ENCODE assay signal across 12 cellular contexts in the genomic region with DNA sequence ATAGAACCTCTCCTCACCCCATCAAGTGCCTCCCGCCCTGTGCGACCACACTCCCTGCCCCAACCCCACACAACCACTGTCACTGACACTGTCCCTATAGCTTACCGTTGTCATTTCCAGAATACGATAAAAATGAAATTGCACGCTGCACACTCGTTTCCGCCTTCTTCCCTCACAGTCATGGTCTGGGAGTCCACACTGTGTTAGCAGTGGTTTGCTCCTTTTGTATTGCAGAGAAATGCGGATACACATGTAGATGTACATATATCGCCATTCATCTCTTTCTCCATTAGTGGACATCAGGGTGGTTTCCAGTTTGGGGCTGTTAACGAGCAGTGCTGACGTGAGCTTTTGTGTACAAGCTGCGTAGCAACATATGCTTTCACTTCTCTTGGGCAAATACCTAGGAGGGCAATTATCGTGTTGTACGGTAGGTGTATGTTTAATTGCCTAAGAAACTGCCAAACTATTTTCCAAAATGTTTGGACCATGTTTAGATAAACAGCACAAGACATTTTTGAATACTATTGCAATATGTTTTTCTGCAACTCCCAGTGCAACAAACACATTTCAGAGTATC. TPM values are rescaled to one million over a fixed set of nuclear protein-coding genes. Genes with fewer than 3 reads are reported as not detected.
DNase-seq lines count a peak whose midpoint lies in the region; ATAC-seq and TF ChIP-seq lines count a peak whose summit lies in the region.
"Had no signal": no experiment of that assay in that cellular context is flagged by ENCODE, and none has a peak within 500 bp of the region (broad histone marks: within the 10 kb centered on the region; RNA-seq: fewer than 3 reads in every experiment).

No MANE protein-coding gene starts in this region.

- H3K27ac ChIP-seq in neuronal stem cell (replicated peaks; ENCODE audit: low read length) (no peak overlapping the region), A673 (ENCODE audit: low read depth, low read length, poor library complexity, severe bottlenecking) (no peak overlapping the region), PC-9 (no peak overlapping the region)
- H3K27ac ChIP-seq: SJCRH30 had no signal

- DNase-seq in NCI-H146 (lab: John Stamatoyannopoulos, UW) (peak; percentile 74), neuronal stem cell (ENCODE audit: low spot score) (no peak), A673 (ENCODE audit: low spot score) (no peak), PC-9 (no peak), HEK293T (ENCODE audit: extremely low spot score) (no peak)
- DNase-seq in activated T-helper 2 cell treated with anti-CD3 and anti-CD28 coated beads, Interferon-gamma antibody, Interleukin-2, Interleukin-4, amounts not matched to agents 10 μg/mL and 5 μg/mL and 100 μg/mL, durations not matched to agents 14 hours and 24 hours and 36 hours (ENCODE audit: low spot score): no peak

- POLR2A ChIA-PET in A673 (lab: Charles Lee; ENCODE audit: low non-redundant PET): no interaction called here
- POLR2A ChIA-PET in PC-9 (lab: Charles Lee; ENCODE audit: unreplicated experiment): no interaction called here
- POLR2A ChIA-PET in HEK293T (lab: Yijun Ruan, JAX): no interaction called here

- H2BK15ac ChIP-seq in neuronal stem cell (ENCODE audit: low read length): no peak overlapping the region

- CTCF ChIA-PET in A673 (lab: Charles Lee) (no interaction called here), PC-9 (lab: Charles Lee) (interaction anchor here (0.6 kb wide), 1 partner anchor 15 kb away, joined by 7 read pairs; no protein-coding TSS in a partner anchor), HEK293T (lab: Yijun Ruan, JAX) (interaction anchor here (0.7 kb wide), 1 partner anchor 406 kb away, joined by 4 read pairs; no protein-coding TSS in a partner anchor)

- no peak overlapping the region for H3K9ac ChIP-seq in neuronal stem cell (ENCODE audit: low read depth, low read length, poor library complexity)

- H2BK120ac ChIP-seq in neuronal stem cell (ENCODE audit: low read depth, low read length): no peak overlapping the region

- no peak overlapping the region for H3K18ac ChIP-seq in neuronal stem cell (ENCODE audit: low read length)

- TF ChIP-seq CTCF in GM12875 (IDR thresholded peaks at IDR 0.05; ENCODE audit: borderline replicate concordance, insufficient read depth, low read depth, low read length) (no peak), A673 (conservative IDR thresholded peaks at IDR 0.05; ENCODE audit: low read depth, low read length) (no peak), PC-9 (conservative IDR thresholded peaks at IDR 0.05) (no peak)

- H3K4me3 Mint-ChIP-seq in activated T-helper 2 cell treated with anti-CD3 and anti-CD28 coated beads, Interferon-gamma antibody, Interleukin-2, Interleukin-4, amounts not matched to agents 10 μg/mL and 5 μg/mL and 100 μg/mL, durations not matched to agents 14 hours and 24 hours and 36 hours (ENCODE audit: low read depth): peak overlapping the region; percentile 63

- H3K79me1 ChIP-seq in neuronal stem cell (ENCODE audit: low read depth, low read length): no peaks in the 10 kb centered on the region

- H3K27me3 Mint-ChIP-seq in activated T-helper 2 cell treated with anti-CD3 and anti-CD28 coated beads, Interferon-gamma antibody, Interleukin-2, Interleukin-4, amounts not matched to agents 10 μg/mL and 5 μg/mL and 100 μg/mL, durations not matched to agents 14 hours and 24 hours and 36 hours (ENCODE audit: low read depth): no peaks in the 10 kb centered on the region

- peaks cover 58% of the 10 kb centered on the region for H3K4me1 Mint-ChIP-seq in activated T-helper 2 cell treated with anti-CD3 and anti-CD28 coated beads, Interferon-gamma antibody, Interleukin-2, Interleukin-4, amounts not matched to agents 10 μg/mL and 5 μg/mL and 100 μg/mL, durations not matched to agents 14 hours and 24 hours and 36 hours (ENCODE audit: low read depth)

- no peak overlapping the region for H2BK5ac ChIP-seq in neuronal stem cell (ENCODE audit: low read length)

- H3K9me3 ChIP-seq in neuronal stem cell (replicated peaks in 1 of 2; ENCODE audit: control insufficient read depth in 2 of 2, insufficient read depth in 1 of 2, low read depth in 1 of 2, low read length in 2 of 2) (no peaks in the 10 kb centered on the region), A673 (ENCODE audit: low read depth, low read length, poor library complexity, severe bottlenecking) (no peaks in the 10 kb centered on the region), PC-9 (ENCODE audit: insufficient read depth, low read depth) (no peaks in the 10 kb centered on the region)
- H3K9me3 ChIP-seq: SJCRH30 had no signal

- peak overlapping the region; percentile 95 for H3K27ac Mint-ChIP-seq in activated T-helper 2 cell treated with anti-CD3 and anti-CD28 coated beads, Interferon-gamma antibody, Interleukin-2, Interleukin-4, amounts not matched to agents 10 μg/mL and 5 μg/mL and 100 μg/mL, durations not matched to agents 14 hours and 24 hours and 36 hours

- H3K36me3 ChIP-seq in neuronal stem cell (replicated peaks in 1 of 2; ENCODE audit: control insufficient read depth in 2 of 2, insufficient read depth in 2 of 2, low read length in 2 of 2): no peaks in the 10 kb centered on the region
- H3K36me3 ChIP-seq in A673 (ENCODE audit: insufficient read depth, low read length, poor library complexity, severe bottlenecking): no peaks in the 10 kb centered on the region
- H3K36me3 ChIP-seq in PC-9 (ENCODE audit: low read depth): no peaks in the 10 kb centered on the region
- H3K36me3 ChIP-seq: SJCRH30 had no signal

- H4K20me1 ChIP-seq in PC-9 (ENCODE audit: insufficient read depth): no peaks in the 10 kb centered on the region

- H3K4me3 ChIP-seq in GM12875 (ENCODE audit: low read depth, low read length) (peak overlapping the region; percentile 60), neuronal stem cell (ENCODE audit: low read length in 2 of 2) (no peak overlapping the region), A673 (ENCODE audit: low read depth, low read length, poor library complexity, severe bottlenecking) (no peak overlapping the region), PC-9 (no peak overlapping the region)
- H3K4me3 ChIP-seq: SJCRH30 had no signal

- no peak overlapping the region for H4K91ac ChIP-seq in neuronal stem cell (ENCODE audit: low read depth, low read length, poor library complexity)

- no peaks in the 10 kb centered on the region for H3K27me3 ChIP-seq in neuronal stem cell (ENCODE audit: control insufficient read depth in 3 of 3, insufficient read depth in 3 of 3, low read depth in 1 of 3, low read length in 3 of 3)
- H3K27me3 ChIP-seq in A673 (replicated peaks; ENCODE audit: insufficient read depth, low read depth, low read length, poor library complexity): no peaks in the 10 kb centered on the region
- no peaks in the 10 kb centered on the region for H3K27me3 ChIP-seq in PC-9 (ENCODE audit: insufficient read depth, low read depth)

- H3K79me2 ChIP-seq in PC-9 (ENCODE audit: low read depth): no peaks in the 10 kb centered on the region

- no peak overlapping the region for H3K14ac ChIP-seq in neuronal stem cell (ENCODE audit: low read length)

- H2BK12ac ChIP-seq in neuronal stem cell (ENCODE audit: low read length): no peak overlapping the region

- H2AFZ ChIP-seq in neuronal stem cell (ENCODE audit: low read length): peak overlapping the region; percentile 93
- no peak overlapping the region for H2AFZ ChIP-seq in PC-9

- no peak overlapping the region for H3K4me2 ChIP-seq in neuronal stem cell (ENCODE audit: insufficient read depth, low read length, poor library complexity, severe bottlenecking)
- H3K4me2 ChIP-seq in PC-9: no peak overlapping the region

- H3K9me2 ChIP-seq in PC-9 (ENCODE audit: insufficient read depth): no peaks in the 10 kb centered on the region

- no peaks in the 10 kb centered on the region for H3K9me3 Mint-ChIP-seq in activated T-helper 2 cell treated with anti-CD3 and anti-CD28 coated beads, Interferon-gamma antibody, Interleukin-2, Interleukin-4, amounts not matched to agents 10 μg/mL and 5 μg/mL and 100 μg/mL, durations not matched to agents 14 hours and 24 hours and 36 hours

- no peak for ATAC-seq in HG03196 (IDR thresholded peaks at IDR 0.05; ENCODE audit: unreplicated experiment)

- no peak overlapping the region for H3K4ac ChIP-seq in neuronal stem cell (ENCODE audit: low read length)

- H4K8ac ChIP-seq in neuronal stem cell (ENCODE audit: low read depth, low read length): no peak overlapping the region

- no peaks in the 10 kb centered on the region for H3F3A ChIP-seq in PC-9 (ENCODE audit: insufficient read depth, low read depth)

- peaks cover 5 to 11% of the 10 kb centered on the region in 2 donors for H3K4me1 ChIP-seq in neuronal stem cell (ENCODE audit: control insufficient read depth in 2 of 2, insufficient read depth in 1 of 2, low read depth in 1 of 2, low read length in 2 of 2)
- no peaks in the 10 kb centered on the region for H3K4me1 ChIP-seq in A673 (ENCODE audit: insufficient read depth, low read length, poor library complexity, severe bottlenecking)
- H3K4me1 ChIP-seq in PC-9 (replicated peaks; ENCODE audit: insufficient read depth): no peaks in the 10 kb centered on the region
- H3K4me1 ChIP-seq: SJCRH30 had no signal

- BruUV-seq in A673 (replicated peaks; lab: Mats Ljungman, UMichigan): no TSS peak
- no TSS peak for BruUV-seq in PC-9 (replicated peaks; lab: Mats Ljungman, UMichigan)

- no peak overlapping the region for H2AK5ac ChIP-seq in neuronal stem cell (ENCODE audit: low read depth, low read length)

- peaks cover 69% of the 10 kb centered on the region for H3K36me3 Mint-ChIP-seq in activated T-helper 2 cell treated with anti-CD3 and anti-CD28 coated beads, Interferon-gamma antibody, Interleukin-2, Interleukin-4, amounts not matched to agents 10 μg/mL and 5 μg/mL and 100 μg/mL, durations not matched to agents 14 hours and 24 hours and 36 hours (ENCODE audit: low read depth)

- intact Hi-C loops in activated T-helper 2 cell treated with anti-CD3 and anti-CD28 coated beads, Interferon-gamma antibody, Interleukin-2, Interleukin-4, amounts not matched to agents 10 μg/mL and 5 μg/mL and 100 μg/mL, durations not matched to agents 14 hours and 24 hours and 36 hours (cut with micrococcal nuclease): loop anchor here (1.0 to 5.0 kb wide), 3 partner anchors 17 to 34 kb away; no protein-coding TSS in a partner anchor
- intact Hi-C loops in A673 (cut with micrococcal nuclease; ENCODE audit: unreplicated experiment): no loop called here
- intact Hi-C loops in PC-9 (cut with micrococcal nuclease; ENCODE audit: unreplicated experiment): no loop called here

- no peak overlapping the region for H3K23ac ChIP-seq in neuronal stem cell (ENCODE audit: low read depth, low read length, poor library complexity)

- no CpG with 5 or more reads among the region's 14 CpGs for WGBS in neuronal stem cell (ENCODE audit: extremely low coverage in 2 of 2, insufficient read length in 2 of 2, insufficient replicate concordance in 1 of 2), 2 donors

TF ChIP-seq in HEK293T, 16 proteins besides CTCF, POLR2A, EP300 and RAD21 (continues in another document):
- TF ChIP-seq ARNT (IDR thresholded peaks at IDR 0.05) (no peak), L3MBTL2 (conservative IDR thresholded peaks at IDR 0.05) (no peak), FOXM1 (IDR thresholded peaks at IDR 0.05; ENCODE audit: borderline replicate concordance) (no peak)

RNA-seq across cellular contexts. Expression of gene CD5, which starts 59.2 kb away (rescaled TPM):
- total RNA-seq in activated T-helper 2 cell treated with anti-CD3 and anti-CD28 coated beads, Interferon-gamma antibody, Interleukin-2, Interleukin-4, amounts not matched to agents 10 μg/mL and 5 μg/mL and 100 μg/mL, durations not matched to agents 14 hours and 24 hours and 36 hours: 395 and 399 TPM in 2 replicates
- not detected for polyA plus RNA-seq in neuronal stem cell (2013, experiment 1 of 2)
- polyA plus RNA-seq in neuronal stem cell (2013, experiment 2 of 2): not detected
- total RNA-seq in A673 (2021): not detected in 2 replicates
- not detected in 2 replicates for total RNA-seq in PC-9 (2021)
- total RNA-seq: chondrocyte, frontal cortex, lung microvascular endothelial cell had no signal

Comparison
In these comparisons a context has a peak if more than half of its experiments do, and no peak if none do; other contexts are left out.
1. RNA of gene CD5, which starts 59.2 kb away (total RNA-seq): 395 to 399 TPM in activated T-helper 2 cell treated with anti-CD3 and anti-CD28 coated beads, Interferon-gamma antibody, Interleukin-2, Interleukin-4, amounts not matched to agents 10 μg/mL and 5 μg/mL and 100 μg/mL, durations not matched to agents 14 hours and 24 hours and 36 hours; not detected in A673 and not detected in PC-9; every median in the first group is over 100 times any median in the second.